Comparison of ENCODE assay signal across 8 cellular contexts in the genomic region with DNA sequence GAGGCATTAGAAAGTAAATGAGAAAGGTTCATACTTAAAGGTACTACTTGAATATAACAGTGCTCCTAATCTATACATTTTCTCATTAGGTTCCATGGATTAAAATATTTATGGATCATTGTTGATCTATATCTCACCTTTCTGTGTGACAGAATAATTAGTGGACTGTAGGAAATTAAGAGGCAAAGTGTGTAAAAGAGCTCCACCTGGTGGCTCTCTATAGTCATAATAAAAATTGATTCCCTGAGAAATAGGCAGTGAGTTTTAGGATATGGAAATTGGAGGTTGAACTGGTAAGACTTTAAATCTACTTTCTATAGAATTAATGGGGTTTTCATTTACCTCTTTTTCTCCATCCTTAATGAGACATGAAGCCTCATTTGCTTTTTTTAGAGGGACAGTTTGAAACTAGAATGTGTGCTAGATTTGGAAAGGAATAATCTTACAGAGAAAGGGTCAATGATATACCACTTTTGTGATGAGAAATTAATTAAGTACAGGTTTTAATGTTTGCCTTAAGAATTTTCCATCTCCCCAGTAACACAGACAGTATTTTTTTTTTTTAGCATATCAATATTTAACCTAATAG.
DNase-seq lines count a peak whose midpoint lies in the region; ATAC-seq, FAIRE-seq and TF ChIP-seq lines count a peak whose summit lies in the region.

No MANE protein-coding gene starts in this region.

- H3K27ac ChIP-seq in HL-60 (replicated peaks) (no peak overlapping the region), VCaP (no peak overlapping the region)

- FAIRE-seq in islet of Langerhans (lab: Jason Lieb, UNC) = peak; percentile 96

- TF ChIP-seq CTCF in AG04449 (IDR thresholded peaks at IDR 0.05; ENCODE audit: insufficient read depth, low read length, missing control alignments) (peak; percentile 33), HL-60 (IDR thresholded peaks at IDR 0.05; ENCODE audit: insufficient read depth, low read length) (peak; percentile 10), VCaP (conservative IDR thresholded peaks at IDR 0.05) (peak; percentile 88)

- CTCF ChIA-PET in AG04449 (lab: Yijun Ruan, JAX) = interaction anchor here (1.0 to 4.6 kb wide), 12 partner anchors 10 to 315 kb away, joined by 3 to 61 read pairs (median 4); a partner anchor contains a TSS

- no peak overlapping the region for H3K4me3 ChIP-seq in AG04449 (ENCODE audit: low read depth, low read length)
- no peak overlapping the region for H3K4me3 ChIP-seq in HL-60 (replicated peaks; ENCODE audit: insufficient read depth, low read length)

- no peak for DNase-seq in AG04449 (ENCODE audit: low read depth, low spot score)
- peak; percentile 24 for DNase-seq in GM03348 (ENCODE audit: low spot score)
- DNase-seq in HL-60 (ENCODE audit: low read depth in 1 of 2, low spot score in 1 of 2) = no peak
- DNase-seq in cortex of kidney (lab: John Stamatoyannopoulos, UW) = no peak
- DNase-seq in COLO668 (lab: John Stamatoyannopoulos, UW; ENCODE audit: unreplicated experiment) = no peak

- POLR2A ChIA-PET in AG04449 (lab: Yijun Ruan, JAX) = no interaction called here

- H3K27me3 ChIP-seq in HL-60 (ENCODE audit: insufficient read depth, poor library complexity, severe bottlenecking) = no peaks in the 10 kb centered on the region

- ATAC-seq in HG02588 (IDR thresholded peaks at IDR 0.05; ENCODE audit: unreplicated experiment) = no peak

Comparison
In these comparisons a context has a peak if more than half of its experiments do, and no peak if none do; other contexts are left out.
1. CTCF ChIP-seq: peak in every context shown above with its lines; median percentile 88 in VCaP; 33 in AG04449; 10 in HL-60.